1 cellular context compared by ENCODE assay signal in the genomic region with DNA sequence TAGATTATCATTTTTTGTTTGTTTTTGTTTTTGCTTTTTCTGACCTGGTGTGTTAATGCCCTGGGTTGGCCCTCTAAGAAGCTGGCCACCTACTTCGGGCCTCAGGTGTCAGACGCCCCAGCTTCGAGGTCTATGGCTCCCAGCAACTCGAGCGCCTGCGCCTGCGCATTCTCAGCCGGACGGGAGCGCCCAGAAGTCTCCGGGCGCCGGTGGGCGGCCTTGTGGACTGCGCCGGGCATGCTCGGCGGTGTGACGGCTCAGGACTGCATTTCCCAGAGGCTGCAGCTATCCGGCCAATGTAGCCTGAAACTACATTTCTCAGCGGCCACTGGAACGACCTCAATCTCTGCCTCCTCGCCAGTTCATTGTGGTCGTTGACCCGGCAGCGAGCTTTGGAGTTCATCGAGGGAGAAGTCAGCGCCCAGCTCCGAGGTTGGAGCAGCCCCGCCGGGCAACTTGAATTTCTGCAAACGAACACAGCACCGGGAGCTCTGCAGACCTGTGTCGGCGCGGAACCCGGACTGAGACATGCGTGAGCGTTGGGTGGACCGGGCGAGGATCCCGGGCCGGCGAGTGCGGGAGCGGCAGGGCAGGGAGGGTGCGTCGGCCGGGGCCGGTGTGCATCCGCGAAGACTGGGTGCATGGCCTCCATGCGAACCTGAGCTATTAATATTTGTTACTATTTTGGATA.
TF ChIP-seq lines count a peak whose summit lies in the region.

A gene (plus strand): TSS at position 219 of the 691 bp plus-strand sequence. CDS start 3,045 bp downstream, outside the sequence.

TF ChIP-seq in GM12878, 131 proteins besides CTCF, POLR2A, EP300 and RAD21 (continued from another document):
- TF ChIP-seq, protein P1, sequence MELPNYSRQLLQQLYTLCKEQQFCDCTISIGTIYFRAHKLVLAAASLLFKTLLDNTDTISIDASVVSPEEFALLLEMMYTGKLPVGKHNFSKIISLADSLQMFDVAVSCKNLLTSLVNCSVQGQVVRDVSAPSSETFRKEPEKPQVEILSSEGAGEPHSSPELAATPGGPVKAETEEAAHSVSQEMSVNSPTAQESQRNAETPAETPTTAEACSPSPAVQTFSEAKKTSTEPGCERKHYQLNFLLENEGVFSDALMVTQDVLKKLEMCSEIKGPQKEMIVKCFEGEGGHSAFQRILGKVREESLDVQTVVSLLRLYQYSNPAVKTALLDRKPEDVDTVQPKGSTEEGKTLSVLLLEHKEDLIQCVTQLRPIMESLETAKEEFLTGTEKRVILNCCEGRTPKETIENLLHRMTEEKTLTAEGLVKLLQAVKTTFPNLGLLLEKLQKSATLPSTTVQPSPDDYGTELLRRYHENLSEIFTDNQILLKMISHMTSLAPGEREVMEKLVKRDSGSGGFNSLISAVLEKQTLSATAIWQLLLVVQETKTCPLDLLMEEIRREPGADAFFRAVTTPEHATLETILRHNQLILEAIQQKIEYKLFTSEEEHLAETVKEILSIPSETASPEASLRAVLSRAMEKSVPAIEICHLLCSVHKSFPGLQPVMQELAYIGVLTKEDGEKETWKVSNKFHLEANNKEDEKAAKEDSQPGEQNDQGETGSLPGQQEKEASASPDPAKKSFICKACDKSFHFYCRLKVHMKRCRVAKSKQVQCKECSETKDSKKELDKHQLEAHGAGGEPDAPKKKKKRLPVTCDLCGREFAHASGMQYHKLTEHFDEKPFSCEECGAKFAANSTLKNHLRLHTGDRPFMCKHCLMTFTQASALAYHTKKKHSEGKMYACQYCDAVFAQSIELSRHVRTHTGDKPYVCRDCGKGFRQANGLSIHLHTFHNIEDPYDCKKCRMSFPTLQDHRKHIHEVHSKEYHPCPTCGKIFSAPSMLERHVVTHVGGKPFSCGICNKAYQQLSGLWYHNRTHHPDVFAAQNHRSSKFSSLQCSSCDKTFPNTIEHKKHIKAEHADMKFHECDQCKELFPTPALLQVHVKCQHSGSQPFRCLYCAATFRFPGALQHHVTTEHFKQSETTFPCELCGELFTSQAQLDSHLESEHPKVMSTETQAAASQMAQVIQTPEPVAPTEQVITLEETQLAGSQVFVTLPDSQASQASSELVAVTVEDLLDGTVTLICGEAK (IDR thresholded peaks at IDR 0.05; ENCODE audit: borderline replicate concordance) = no peak
- peak; percentile 22; the same call in 1 of the 2 replicates for TF ChIP-seq CREM (IDR thresholded peaks at IDR 0.05; ENCODE audit: low read depth)
- TF ChIP-seq HCFC1 (IDR thresholded peaks at IDR 0.05; ENCODE audit: low read length) = peak; percentile 69
- TF ChIP-seq, protein P2, sequence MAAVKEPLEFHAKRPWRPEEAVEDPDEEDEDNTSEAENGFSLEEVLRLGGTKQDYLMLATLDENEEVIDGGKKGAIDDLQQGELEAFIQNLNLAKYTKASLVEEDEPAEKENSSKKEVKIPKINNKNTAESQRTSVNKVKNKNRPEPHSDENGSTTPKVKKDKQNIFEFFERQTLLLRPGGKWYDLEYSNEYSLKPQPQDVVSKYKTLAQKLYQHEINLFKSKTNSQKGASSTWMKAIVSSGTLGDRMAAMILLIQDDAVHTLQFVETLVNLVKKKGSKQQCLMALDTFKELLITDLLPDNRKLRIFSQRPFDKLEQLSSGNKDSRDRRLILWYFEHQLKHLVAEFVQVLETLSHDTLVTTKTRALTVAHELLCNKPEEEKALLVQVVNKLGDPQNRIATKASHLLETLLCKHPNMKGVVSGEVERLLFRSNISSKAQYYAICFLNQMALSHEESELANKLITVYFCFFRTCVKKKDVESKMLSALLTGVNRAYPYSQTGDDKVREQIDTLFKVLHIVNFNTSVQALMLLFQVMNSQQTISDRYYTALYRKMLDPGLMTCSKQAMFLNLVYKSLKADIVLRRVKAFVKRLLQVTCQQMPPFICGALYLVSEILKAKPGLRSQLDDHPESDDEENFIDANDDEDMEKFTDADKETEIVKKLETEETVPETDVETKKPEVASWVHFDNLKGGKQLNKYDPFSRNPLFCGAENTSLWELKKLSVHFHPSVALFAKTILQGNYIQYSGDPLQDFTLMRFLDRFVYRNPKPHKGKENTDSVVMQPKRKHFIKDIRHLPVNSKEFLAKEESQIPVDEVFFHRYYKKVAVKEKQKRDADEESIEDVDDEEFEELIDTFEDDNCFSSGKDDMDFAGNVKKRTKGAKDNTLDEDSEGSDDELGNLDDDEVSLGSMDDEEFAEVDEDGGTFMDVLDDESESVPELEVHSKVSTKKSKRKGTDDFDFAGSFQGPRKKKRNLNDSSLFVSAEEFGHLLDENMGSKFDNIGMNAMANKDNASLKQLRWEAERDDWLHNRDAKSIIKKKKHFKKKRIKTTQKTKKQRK (IDR thresholded peaks at IDR 0.05; ENCODE audit: low read depth, low read length) = no peak
- TF ChIP-seq CHD2 (IDR thresholded peaks at IDR 0.05; ENCODE audit: borderline replicate concordance, low read depth, low read length) = 0 out of 2 replicates have a peak, but pooled peaks have one; percentile 7
- TF ChIP-seq, protein P3, sequence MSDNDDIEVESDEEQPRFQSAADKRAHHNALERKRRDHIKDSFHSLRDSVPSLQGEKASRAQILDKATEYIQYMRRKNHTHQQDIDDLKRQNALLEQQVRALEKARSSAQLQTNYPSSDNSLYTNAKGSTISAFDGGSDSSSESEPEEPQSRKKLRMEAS (IDR thresholded peaks at IDR 0.05; ENCODE audit: low read depth, low read length) = peak; percentile 55; the same call in 1 of the 2 replicates
- peak; percentile 18 for TF ChIP-seq KLF5 (IDR thresholded peaks at IDR 0.05; ENCODE audit: partially characterized antibody)
- 0 out of 2 replicates have a peak, but pooled peaks have one; percentile 13 for TF ChIP-seq RUNX3 (IDR thresholded peaks at IDR 0.05; ENCODE audit: low read length)
- no peak for TF ChIP-seq ZBED1 (IDR thresholded peaks at IDR 0.05; ENCODE audit: borderline replicate concordance)
- peak; percentile 67 for TF ChIP-seq IKZF1 (conservative IDR thresholded peaks at IDR 0.05)
- TF ChIP-seq, protein P4, sequence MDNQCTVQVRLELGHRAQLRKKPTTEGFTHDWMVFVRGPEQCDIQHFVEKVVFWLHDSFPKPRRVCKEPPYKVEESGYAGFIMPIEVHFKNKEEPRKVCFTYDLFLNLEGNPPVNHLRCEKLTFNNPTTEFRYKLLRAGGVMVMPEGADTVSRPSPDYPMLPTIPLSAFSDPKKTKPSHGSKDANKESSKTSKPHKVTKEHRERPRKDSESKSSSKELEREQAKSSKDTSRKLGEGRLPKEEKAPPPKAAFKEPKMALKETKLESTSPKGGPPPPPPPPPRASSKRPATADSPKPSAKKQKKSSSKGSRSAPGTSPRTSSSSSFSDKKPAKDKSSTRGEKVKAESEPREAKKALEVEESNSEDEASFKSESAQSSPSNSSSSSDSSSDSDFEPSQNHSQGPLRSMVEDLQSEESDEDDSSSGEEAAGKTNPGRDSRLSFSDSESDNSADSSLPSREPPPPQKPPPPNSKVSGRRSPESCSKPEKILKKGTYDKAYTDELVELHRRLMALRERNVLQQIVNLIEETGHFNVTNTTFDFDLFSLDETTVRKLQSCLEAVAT (IDR thresholded peaks at IDR 0.05) = peak; percentile 89
- TF ChIP-seq POLR2AphosphoS5 (IDR thresholded peaks at IDR 0.05; ENCODE audit: low read length) = 0 out of 2 replicates have a peak, but pooled peaks have one; percentile 51
- no peak for TF ChIP-seq NR2F1 (conservative IDR thresholded peaks at IDR 0.05)
- no peak for TF ChIP-seq PML (IDR thresholded peaks at IDR 0.05; ENCODE audit: low read length)
- peak; percentile 72 for TF ChIP-seq YY1 (IDR thresholded peaks at IDR 0.05; ENCODE audit: low read depth, low read length)
- TF ChIP-seq ASH2L (IDR thresholded peaks at IDR 0.05; ENCODE audit: borderline replicate concordance, low read depth) = no peak
- TF ChIP-seq, protein P5, sequence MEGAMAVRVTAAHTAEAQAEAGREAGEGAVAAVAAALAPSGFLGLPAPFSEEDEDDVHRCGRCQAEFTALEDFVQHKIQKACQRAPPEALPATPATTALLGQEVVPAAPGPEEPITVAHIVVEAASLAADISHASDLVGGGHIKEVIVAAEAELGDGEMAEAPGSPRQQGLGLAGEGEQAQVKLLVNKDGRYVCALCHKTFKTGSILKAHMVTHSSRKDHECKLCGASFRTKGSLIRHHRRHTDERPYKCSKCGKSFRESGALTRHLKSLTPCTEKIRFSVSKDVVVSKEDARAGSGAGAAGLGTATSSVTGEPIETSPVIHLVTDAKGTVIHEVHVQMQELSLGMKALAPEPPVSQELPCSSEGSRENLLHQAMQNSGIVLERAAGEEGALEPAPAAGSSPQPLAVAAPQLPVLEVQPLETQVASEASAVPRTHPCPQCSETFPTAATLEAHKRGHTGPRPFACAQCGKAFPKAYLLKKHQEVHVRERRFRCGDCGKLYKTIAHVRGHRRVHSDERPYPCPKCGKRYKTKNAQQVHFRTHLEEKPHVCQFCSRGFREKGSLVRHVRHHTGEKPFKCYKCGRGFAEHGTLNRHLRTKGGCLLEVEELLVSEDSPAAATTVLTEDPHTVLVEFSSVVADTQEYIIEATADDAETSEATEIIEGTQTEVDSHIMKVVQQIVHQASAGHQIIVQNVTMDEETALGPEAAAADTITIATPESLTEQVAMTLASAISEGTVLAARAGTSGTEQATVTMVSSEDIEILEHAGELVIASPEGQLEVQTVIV (IDR thresholded peaks at IDR 0.05; ENCODE audit: borderline replicate concordance, partially characterized antibody) = no peak
- TF ChIP-seq, protein P6, sequence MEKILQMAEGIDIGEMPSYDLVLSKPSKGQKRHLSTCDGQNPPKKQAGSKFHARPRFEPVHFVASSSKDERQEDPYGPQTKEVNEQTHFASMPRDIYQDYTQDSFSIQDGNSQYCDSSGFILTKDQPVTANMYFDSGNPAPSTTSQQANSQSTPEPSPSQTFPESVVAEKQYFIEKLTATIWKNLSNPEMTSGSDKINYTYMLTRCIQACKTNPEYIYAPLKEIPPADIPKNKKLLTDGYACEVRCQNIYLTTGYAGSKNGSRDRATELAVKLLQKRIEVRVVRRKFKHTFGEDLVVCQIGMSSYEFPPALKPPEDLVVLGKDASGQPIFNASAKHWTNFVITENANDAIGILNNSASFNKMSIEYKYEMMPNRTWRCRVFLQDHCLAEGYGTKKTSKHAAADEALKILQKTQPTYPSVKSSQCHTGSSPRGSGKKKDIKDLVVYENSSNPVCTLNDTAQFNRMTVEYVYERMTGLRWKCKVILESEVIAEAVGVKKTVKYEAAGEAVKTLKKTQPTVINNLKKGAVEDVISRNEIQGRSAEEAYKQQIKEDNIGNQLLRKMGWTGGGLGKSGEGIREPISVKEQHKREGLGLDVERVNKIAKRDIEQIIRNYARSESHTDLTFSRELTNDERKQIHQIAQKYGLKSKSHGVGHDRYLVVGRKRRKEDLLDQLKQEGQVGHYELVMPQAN (conservative IDR thresholded peaks at IDR 0.05) = 0 out of 2 replicates have a peak, but pooled peaks have one; percentile 34
- peak; percentile 58 for TF ChIP-seq SIX5 (IDR thresholded peaks at IDR 0.05; ENCODE audit: low read depth, low read length, severe bottlenecking)
- peak; percentile 44; the same call in 1 of the 2 replicates for TF ChIP-seq TAF1 (IDR thresholded peaks at IDR 0.05; ENCODE audit: borderline replicate concordance, low read depth, low read length)
- peak; percentile 55 for TF ChIP-seq NRF1 (conservative IDR thresholded peaks at IDR 0.05; ENCODE audit: low read depth, low read length)
- TF ChIP-seq POLR2AphosphoS2 (IDR thresholded peaks at IDR 0.05; ENCODE audit: low read depth, low read length) = no peak
